Comparison of ENCODE assay signal across 11 cellular contexts in genomic region chr2:112253261-112253807, GRCh38. TPM values are rescaled to one million over a fixed set of nuclear protein-coding genes. Genes with fewer than 3 reads are reported as not detected.
DNase-seq lines count a peak whose midpoint lies in the region; ATAC-seq, FAIRE-seq and TF ChIP-seq lines count a peak whose summit lies in the region.
"Had no signal": no experiment of that assay in that cellular context is flagged by ENCODE, and none has a peak within 500 bp of the region (broad histone marks: within the 10 kb centered on the region; RNA-seq: fewer than 3 reads in every experiment).

No MANE protein-coding gene starts in this region.

- 100% methylated on average over 5 of the region's 5 CpGs for WGBS in GM12878 (ENCODE audit: insufficient coverage, insufficient replicate concordance, low lambda C conversion rate, missing lambda C conversion rate)
- WGBS in smooth muscle cell (ENCODE audit: low lambda C conversion rate): 96% methylated on average over 5 of the region's 5 CpGs

- H3K4me1 Mint-ChIP-seq in activated naive CD8-positive, alpha-beta T cell (ENCODE audit: low read depth): peaks cover 10% of the 10 kb centered on the region
- peaks cover 29% of the 10 kb centered on the region for H3K4me1 Mint-ChIP-seq in activated naive CD8-positive, alpha-beta T cell treated with anti-CD3 and anti-CD28 coated beads, Interleukin-2, amount 50 U/mL, for 24 hours

- 0 out of 2 replicates have a peak, but pooled peaks cover 3% of the 10 kb centered on the region for H3K4me1 ChIP-seq in GM12878 (ENCODE audit: control insufficient read depth, insufficient read depth, low read length)
- H3K4me1 ChIP-seq in smooth muscle cell (ENCODE audit: low read depth): peaks cover 9% of the 10 kb centered on the region

- RAD21 ChIA-PET in GM12878 (lab: Charles Lee; ENCODE audit: unreplicated experiment): interaction anchor here (0.6 to 2.1 kb wide), 7 partner anchors 21 to 228 kb away, joined by 3 to 5 read pairs (median 4); partner anchors contain the start of genes RGPD8 and TMEM87B

- no peaks in the 10 kb centered on the region for H4K20me1 ChIP-seq in GM12878 (ENCODE audit: control insufficient read depth, insufficient read depth)
- H4K20me1 ChIP-seq in smooth muscle cell (ENCODE audit: low read depth): no peaks in the 10 kb centered on the region

- no peak overlapping the region for H2AFZ ChIP-seq in GM12878 (ENCODE audit: control insufficient read depth, low read depth, low read length)
- no peak overlapping the region for H2AFZ ChIP-seq in smooth muscle cell (ENCODE audit: low read depth)

- H3K36me3 ChIP-seq in GM12878 (ENCODE audit: control insufficient read depth in 2 of 2, insufficient read depth in 2 of 2, low read length in 1 of 2) (no peaks in the 10 kb centered on the region), smooth muscle cell (ENCODE audit: low read depth) (no peaks in the 10 kb centered on the region)

- POLR2A ChIA-PET in GM12878 (lab: Charles Lee): interaction anchor here (0.6 to 1.0 kb wide), 2 partner anchors 16 to 104 kb away, joined by 3 read pairs; no protein-coding TSS in a partner anchor

- H3K4me3 Mint-ChIP-seq in activated naive CD8-positive, alpha-beta T cell: no peak overlapping the region
- no peak overlapping the region for H3K4me3 Mint-ChIP-seq in activated naive CD8-positive, alpha-beta T cell treated with anti-CD3 and anti-CD28 coated beads, Interleukin-2, amount 50 U/mL, for 24 hours

- in situ Hi-C loops in GM12878 (cut with MboI): loop anchor here (10.0 kb wide), 1 partner anchor 369 kb away; the partner anchor contains the start of gene ANAPC1

- no peak for TF ChIP-seq EP300 in GM12878 (IDR thresholded peaks at IDR 0.05; ENCODE audit: borderline replicate concordance in 1 of 2, control insufficient read depth in 1 of 2, low read depth in 2 of 2, low read length in 2 of 2)

- no peak for TF ChIP-seq RAD21 in GM12878 (IDR thresholded peaks at IDR 0.05; ENCODE audit: insufficient read depth, low read depth, low read length)

- no peaks in the 10 kb centered on the region for H3K9me3 Mint-ChIP-seq in activated naive CD8-positive, alpha-beta T cell (ENCODE audit: low read depth)
- H3K9me3 Mint-ChIP-seq in activated naive CD8-positive, alpha-beta T cell treated with anti-CD3 and anti-CD28 coated beads, Interleukin-2, amount 50 U/mL, for 24 hours: no peaks in the 10 kb centered on the region

- no peak overlapping the region for H3K9ac ChIP-seq in GM12878 (ENCODE audit: control insufficient read depth, insufficient read depth, low read length)
- H3K9ac ChIP-seq in smooth muscle cell (ENCODE audit: low read depth): no peak overlapping the region

- H3K4me2 ChIP-seq in GM12878 (ENCODE audit: control insufficient read depth, insufficient read depth) (peak overlapping the region; percentile 93), smooth muscle cell (peak overlapping the region; percentile 26)

- H3K9me3 ChIP-seq in GM12878 (replicated peaks; ENCODE audit: control insufficient read depth, insufficient read depth, low read length) (no peaks in the 10 kb centered on the region), smooth muscle cell (replicated peaks; ENCODE audit: low read depth) (no peaks in the 10 kb centered on the region)
- H3K9me3 ChIP-seq: testis had no signal

- no peak for DNase-seq in activated naive CD8-positive, alpha-beta T cell treated with anti-CD3 and anti-CD28 coated beads, Interleukin-2, amount 50 U/mL, for 24 hours
- no peak for DNase-seq in NB4 (ENCODE audit: low read depth)
- DNase-seq in GM12878 (ENCODE audit: low read depth, low spot score): no peak
- DNase-seq in smooth muscle cell (lab: John Stamatoyannopoulos, UW; ENCODE audit: unreplicated experiment): no peak
- DNase-seq in islet precursor cell: no peak
- DNase-seq in H54 (ENCODE audit: insufficient read length, low spot score): no peak
- DNase-seq: activated CD4-positive, CD25-positive, alpha-beta regulatory T cell treated with anti-CD3 and anti-CD28 coated beads, Interleukin-2, amount 50 U/mL, for 72 hours; anterior cingulate cortex; testis had no signal

- H3K27me3 ChIP-seq in GM12878 (replicated peaks in 1 of 2; ENCODE audit: control insufficient read depth in 2 of 2, insufficient read depth in 2 of 2, low read length in 1 of 2): no peaks in the 10 kb centered on the region
- no peaks in the 10 kb centered on the region for H3K27me3 ChIP-seq in smooth muscle cell (ENCODE audit: low read depth)
- H3K27me3 ChIP-seq: testis had no signal

- no TSS peak for BruUV-seq in GM12878 (replicated peaks; lab: Mats Ljungman, UMichigan)

- FAIRE-seq in GM12878 (lab: Jason Lieb, UNC) (no peak), H54 (lab: Jason Lieb, UNC) (no peak)

- TF ChIP-seq POLR2A in NB4 (IDR thresholded peaks at IDR 0.05; ENCODE audit: extremely low read depth, insufficient read length) (no peak), GM12878 (IDR thresholded peaks at IDR 0.05; ENCODE audit: low read depth, low read length) (no peak), H54 (IDR thresholded peaks at IDR 0.05; ENCODE audit: low read depth, low read length) (no peak)

- no peaks in the 10 kb centered on the region for H3K27me3 Mint-ChIP-seq in activated naive CD8-positive, alpha-beta T cell
- H3K27me3 Mint-ChIP-seq in activated naive CD8-positive, alpha-beta T cell treated with anti-CD3 and anti-CD28 coated beads, Interleukin-2, amount 50 U/mL, for 24 hours: no peaks in the 10 kb centered on the region

- SMC1A ChIA-PET in GM12878 (lab: Charles Lee; ENCODE audit: uncharacterized antibody, unreplicated experiment): interaction anchor here (0.6 to 2.0 kb wide), 5 partner anchors 9 to 350 kb away, joined by 3 to 17 read pairs (median 3); no protein-coding TSS in a partner anchor

- CTCF ChIA-PET in GM12878 (lab: Yijun Ruan, JAX): interaction anchor here (1.0 to 2.0 kb wide), 7 partner anchors 10 to 203 kb away, joined by 3 to 6 read pairs (median 4); no protein-coding TSS in a partner anchor

- H3K4me3 ChIP-seq in NB4 (ENCODE audit: low read depth, low read length): peak overlapping the region; percentile 81
- H3K4me3 ChIP-seq in GM12878: peak overlapping the region; percentile 72; the same call in 1 of the 2 replicates
- peak overlapping the region; percentile 90 for H3K4me3 ChIP-seq in smooth muscle cell

- ATAC-seq in activated naive CD8-positive, alpha-beta T cell treated with anti-CD3 and anti-CD28 coated beads, Interleukin-2, amount 50 U/mL, for 24 hours: no peak
- no peak for ATAC-seq in GM12878
- ATAC-seq in GM18907 (IDR thresholded peaks at IDR 0.05; ENCODE audit: unreplicated experiment): no peak

- H3F3A ChIP-seq in smooth muscle cell (ENCODE audit: low read depth): no peaks in the 10 kb centered on the region

- H3K27ac Mint-ChIP-seq in activated naive CD8-positive, alpha-beta T cell: peak overlapping the region; percentile 85
- H3K27ac Mint-ChIP-seq in activated naive CD8-positive, alpha-beta T cell treated with anti-CD3 and anti-CD28 coated beads, Interleukin-2, amount 50 U/mL, for 24 hours: no peak overlapping the region

- H3K27ac ChIP-seq in GM12878 (ENCODE audit: control insufficient read depth, insufficient read depth) (no peak overlapping the region), smooth muscle cell (ENCODE audit: low read depth) (no peak overlapping the region)

- H3K79me2 ChIP-seq in GM12878 (ENCODE audit: control insufficient read depth, insufficient read depth, low read length) (peaks cover 22% of the 10 kb centered on the region), smooth muscle cell (ENCODE audit: low read depth) (peaks cover 22% of the 10 kb centered on the region)

- no peak for TF ChIP-seq CTCF in NB4 (IDR thresholded peaks at IDR 0.05; ENCODE audit: low read depth, low read length)
- no peak for TF ChIP-seq CTCF in GM12878 (IDR thresholded peaks at IDR 0.05 in 2 of 3, conservative IDR thresholded peaks at IDR 0.05 in 1 of 3; ENCODE audit: control insufficient read depth in 2 of 3, extremely low read depth in 1 of 3, insufficient read depth in 1 of 3, low read depth in 3 of 3, low read length in 3 of 3)
- no peak for TF ChIP-seq CTCF in smooth muscle cell (IDR thresholded peaks at IDR 0.05; ENCODE audit: borderline replicate concordance, insufficient read depth, poor library complexity, severe bottlenecking)

- intact Hi-C loops in GM12878 (cut with micrococcal nuclease; ENCODE audit: unreplicated experiment): loop anchor here (5.0 kb wide), 2 partner anchors 196 to 366 kb away; partner anchors contain the start of gene TMEM87B

- peaks cover 8% of the 10 kb centered on the region for H3K36me3 Mint-ChIP-seq in activated naive CD8-positive, alpha-beta T cell
- H3K36me3 Mint-ChIP-seq in activated naive CD8-positive, alpha-beta T cell treated with anti-CD3 and anti-CD28 coated beads, Interleukin-2, amount 50 U/mL, for 24 hours (ENCODE audit: low read depth): peaks cover 16% of the 10 kb centered on the region

RNA-seq across cellular contexts. Expression of gene ZC3H8, which starts 1.5 kb away (rescaled TPM):
- 117 and 123 TPM in 2 replicates for total RNA-seq in GM12878 (2013; cell fraction: nucleolus; rRNA removed)
- total RNA-seq in GM12878 (2014; rRNA removed): 13.9 and 16.8 TPM in 2 replicates
- total RNA-seq in GM12878 (2014; rRNA removed; fragmentation: Illumina TruSeq; extraction: Trizol): 25.7 and 28.4 TPM in 2 replicates
- 9.9 and 11.6 TPM in 2 replicates for total RNA-seq in GM12878 (2021)
- 5.1 TPM for polyA plus RNA-seq in GM12878 (2011; ENCODE audit: low read depth)
- polyA plus RNA-seq in GM12878 (2011; rRNA removed): 10.2 and 16.3 TPM in 2 replicates
- polyA plus RNA-seq in GM12878 (2011; cell fraction: cytosol; rRNA removed): 1.6 and 2.6 TPM in 2 replicates
- 7.9 and 14.0 TPM in 2 replicates for polyA plus RNA-seq in GM12878 (2011; cell fraction: nucleus; rRNA removed)
- 7.7 and 9.3 TPM in 2 replicates for polyA plus RNA-seq in GM12878 (2012)
- polyA plus RNA-seq in GM12878 (2014; fragmentation: Illumina TruSeq; extraction: Trizol): 23.8 and 31.7 TPM in 2 replicates
- polyA plus RNA-seq in GM12878 (2014; fragmentation: Nextera tagmentation; extraction: Ambion mirVana): 10 to 100 TPM; 16.5 to 16.6 TPM
- polyA plus RNA-seq in GM12878 (2014; rRNA removed): 16.8 and 22.3 TPM in 2 replicates
- 10 to 100 TPM; 24.7 to 25.4 TPM for polyA plus RNA-seq in GM12878 (2016; fragmentation: Nextera tagmentation; extraction: Ambion mirVana)
- 1.7 and 2.5 TPM in 2 replicates for polyA minus RNA-seq in GM12878 (2011; rRNA and poly(A)+ RNA removed)
- 2.1 and 5.6 TPM in 2 replicates for polyA minus RNA-seq in GM12878 (2011; cell fraction: cytosol; rRNA and poly(A)+ RNA removed)
- 1.7 and 8.8 TPM in 2 replicates for polyA minus RNA-seq in GM12878 (2011; cell fraction: nucleus; rRNA and poly(A)+ RNA removed)
- total RNA-seq in smooth muscle cell: 3.2 and 5.9 TPM in 2 replicates
- polyA plus RNA-seq in smooth muscle cell: 9.1 and 12.7 TPM in 2 replicates

RNA-seq across cellular contexts. Expression of gene ZC3H6, which starts 22.1 kb away (rescaled TPM):
- 5.3 and 6.6 TPM in 2 replicates for total RNA-seq in GM12878 (2013; cell fraction: nucleolus; rRNA removed)
- total RNA-seq in GM12878 (2014; rRNA removed) (2.1 and 2.9 TPM in 2 replicates), GM12878 (2014; rRNA removed; fragmentation: Illumina TruSeq; extraction: Trizol) (4.4 and 4.6 TPM in 2 replicates), GM12878 (2021) (4.7 and 5.0 TPM in 2 replicates), smooth muscle cell (7.6 and 8.4 TPM in 2 replicates)
- polyA plus RNA-seq in GM12878 (2011; ENCODE audit: low read depth): 1.0 TPM
- polyA plus RNA-seq in GM12878 (2011; rRNA removed) (1.9 and 2.4 TPM in 2 replicates), GM12878 (2014; fragmentation: Illumina TruSeq; extraction: Trizol) (2.7 and 2.8 TPM in 2 replicates), GM12878 (2014; fragmentation: Nextera tagmentation; extraction: Ambion mirVana) (1 to 10 TPM in 1 of 2 experiments, under 1 TPM in 1; 0.53 to 1.2 TPM), GM12878 (2014; rRNA removed) (1.9 and 2.0 TPM in 2 replicates), GM12878 (2016; fragmentation: Nextera tagmentation; extraction: Ambion mirVana) (1 to 10 TPM in 1 of 2 experiments, under 1 TPM in 1; 0.70 to 1.1 TPM), smooth muscle cell (1.9 and 2.8 TPM in 2 replicates)
- 0.65 and 0.97 TPM in 2 replicates for polyA plus RNA-seq in GM12878 (2011; cell fraction: cytosol; rRNA removed)
- polyA plus RNA-seq in GM12878 (2011; cell fraction: nucleus; rRNA removed): 1.6 TPM in 2 replicates
- polyA plus RNA-seq in GM12878 (2012): 4.0 and 5.8 TPM in 2 replicates
- polyA minus RNA-seq in GM12878 (2011; rRNA and poly(A)+ RNA removed): 1.7 and 2.0 TPM in 2 replicates
- polyA minus RNA-seq in GM12878 (2011; cell fraction: cytosol; rRNA and poly(A)+ RNA removed): 1.1 and 2.5 TPM in 2 replicates
- polyA minus RNA-seq in GM12878 (2011; cell fraction: nucleus; rRNA and poly(A)+ RNA removed): 1.9 and 2.3 TPM in 2 replicates
